ENCODE assay signal across 9 cellular contexts in genomic region chr21:43974791-43975468, GRCh38. TPM values are rescaled to one million over a fixed set of nuclear protein-coding genes. Genes with fewer than 3 reads are reported as not detected.
A peak's percentile ranks its signal among the peaks of the same experiment; 100 is the strongest.
DNase-seq lines count a peak whose midpoint lies in the region; ATAC-seq, FAIRE-seq and TF ChIP-seq lines count a peak whose summit lies in the region.
"Had no signal": no experiment of that assay in that cellular context is flagged by ENCODE, and none has a peak within 500 bp of the region (broad histone marks: within the 10 kb centered on the region; RNA-seq: fewer than 3 reads in every experiment).

No MANE protein-coding gene starts in this region.

- no peak for DNase-seq in T-helper 2 cell treated with Interferon-gamma antibody and Interleukin-4, amounts not matched to agents 5 μg/mL and 100 μg/mL, for 36 hours (ENCODE audit: low spot score)
- DNase-seq in T-helper 2 cell, result no peak
- peak; percentile 81 for DNase-seq in NCI-H1694 (lab: John Stamatoyannopoulos, UW)
- no peak for DNase-seq in endodermal cell
- DNase-seq in trophoblast cell, result no peak
- DNase-seq in frontal cortex (ENCODE audit: low spot score in 2 of 2), result no peak
- no peak for DNase-seq in esophagus squamous epithelium (lab: John Stamatoyannopoulos, UW)

- no peak for ATAC-seq in HG02678 (IDR thresholded peaks at IDR 0.05; ENCODE audit: unreplicated experiment)

- H3K27me3 ChIP-seq in endodermal cell (ENCODE audit: control insufficient read depth, insufficient read depth, low read length, poor library complexity, severe bottlenecking), result no peaks in the 10 kb centered on the region
- H3K27me3 ChIP-seq in trophoblast cell (ENCODE audit: insufficient read depth, low read length), result no peaks in the 10 kb centered on the region
- no peaks in the 10 kb centered on the region for H3K27me3 ChIP-seq in esophagus squamous epithelium

- peaks cover 10% of the 10 kb centered on the region for H3K4me1 Mint-ChIP-seq in T-helper 2 cell treated with Interferon-gamma antibody and Interleukin-4, amounts not matched to agents 5 μg/mL and 100 μg/mL, for 36 hours (ENCODE audit: low read depth)
- no peaks in the 10 kb centered on the region for H3K4me1 Mint-ChIP-seq in endodermal cell

- H2BK120ac ChIP-seq in trophoblast cell (ENCODE audit: insufficient read depth, low read length, poor library complexity), result no peak overlapping the region

- H2AFZ ChIP-seq in trophoblast cell (ENCODE audit: insufficient read depth, low read length, poor library complexity), result no peak overlapping the region

- H2AK5ac ChIP-seq in trophoblast cell (ENCODE audit: low read length), result no peak overlapping the region

- TF ChIP-seq CTCF in endodermal cell (conservative IDR thresholded peaks at IDR 0.05) (no peak), esophagus squamous epithelium (IDR thresholded peaks at IDR 0.05) (no peak)

- H2BK5ac ChIP-seq in trophoblast cell (ENCODE audit: low read depth, low read length, poor library complexity), result no peak overlapping the region

- 93 to 100% methylated on average over 4 to 16 of the region's 16 CpGs for WGBS in endodermal cell (ENCODE audit: insufficient coverage in 1 of 2, insufficient read length in 1 of 2), 2 experiments
- no CpG with 5 or more reads among the region's 16 CpGs for WGBS in trophoblast cell (ENCODE audit: extremely low coverage, insufficient coverage, insufficient read length)
- 70 to 77% methylated on average over 6 to 13 of the region's 16 CpGs for WGBS in esophagus squamous epithelium, 2 donors

- H3K9me3 Mint-ChIP-seq in T-helper 2 cell treated with Interferon-gamma antibody and Interleukin-4, amounts not matched to agents 5 μg/mL and 100 μg/mL, for 36 hours, result no peaks in the 10 kb centered on the region
- H3K9me3 Mint-ChIP-seq in endodermal cell, result no peaks in the 10 kb centered on the region
- H3K9me3 Mint-ChIP-seq: activated T-cell treated with anti-CD3 and anti-CD28 coated beads, Interleukin-2, amount 50 U/mL, for 4 hours had no signal

- H3K79me2 ChIP-seq in trophoblast cell (ENCODE audit: control insufficient read depth, insufficient read depth, low read length, poor library complexity), result no peaks in the 10 kb centered on the region

- no peak overlapping the region for H3K4me3 Mint-ChIP-seq in T-helper 2 cell treated with Interferon-gamma antibody and Interleukin-4, amounts not matched to agents 5 μg/mL and 100 μg/mL, for 36 hours
- H3K4me3 Mint-ChIP-seq in endodermal cell, result no peak overlapping the region
- H3K4me3 Mint-ChIP-seq: activated T-cell treated with anti-CD3 and anti-CD28 coated beads, Interleukin-2, amount 50 U/mL, for 4 hours had no signal

- no peaks in the 10 kb centered on the region for H3K79me1 ChIP-seq in trophoblast cell (ENCODE audit: low read length)

- H3K9me3 ChIP-seq in endodermal cell (ENCODE audit: control insufficient read depth, low read length) (no peaks in the 10 kb centered on the region), trophoblast cell (ENCODE audit: insufficient read depth, low read depth, low read length) (peaks cover 2% of the 10 kb centered on the region), esophagus squamous epithelium (no peaks in the 10 kb centered on the region)

- intact Hi-C loops in esophagus squamous epithelium (cut with DNase I), result no loop called here

- H3K36me3 Mint-ChIP-seq in T-helper 2 cell treated with Interferon-gamma antibody and Interleukin-4, amounts not matched to agents 5 μg/mL and 100 μg/mL, for 36 hours (ENCODE audit: low read depth), result peaks cover 34% of the 10 kb centered on the region
- peaks cover 47% of the 10 kb centered on the region for H3K36me3 Mint-ChIP-seq in endodermal cell (ENCODE audit: low read depth)

- no peak overlapping the region for H2BK12ac ChIP-seq in trophoblast cell (ENCODE audit: low read length)

- H3K4me3 ChIP-seq in endodermal cell (ENCODE audit: low read length) (no peak overlapping the region), trophoblast cell (ENCODE audit: low read depth, low read length) (peak overlapping the region; percentile 22), esophagus squamous epithelium (no peak overlapping the region)

- no peak for FAIRE-seq in frontal cortex (lab: Jason Lieb, UNC)

- H4K8ac ChIP-seq in trophoblast cell (ENCODE audit: low read depth, low read length), result no peak overlapping the region

- no peaks in the 10 kb centered on the region for H3K27me3 Mint-ChIP-seq in T-helper 2 cell treated with Interferon-gamma antibody and Interleukin-4, amounts not matched to agents 5 μg/mL and 100 μg/mL, for 36 hours (ENCODE audit: low read depth)
- H3K27me3 Mint-ChIP-seq in endodermal cell (ENCODE audit: insufficient read depth), result no peaks in the 10 kb centered on the region

- H4K12ac ChIP-seq in trophoblast cell (ENCODE audit: low read depth, low read length), result no peak overlapping the region

- H3K9ac ChIP-seq in endodermal cell (ENCODE audit: extremely low read depth, low read length, poor library complexity, severe bottlenecking) (no peak overlapping the region), trophoblast cell (ENCODE audit: low read length) (no peak overlapping the region)

- TF ChIP-seq POLR2A in esophagus squamous epithelium (IDR thresholded peaks at IDR 0.05), result no peak

- H3K27ac Mint-ChIP-seq in T-helper 2 cell treated with Interferon-gamma antibody and Interleukin-4, amounts not matched to agents 5 μg/mL and 100 μg/mL, for 36 hours, result peak overlapping the region; percentile 69
- H3K27ac Mint-ChIP-seq in endodermal cell, result peak overlapping the region; percentile 14

- H3K14ac ChIP-seq in trophoblast cell (ENCODE audit: low read length), result no peak overlapping the region

- H3K4me2 ChIP-seq in trophoblast cell (ENCODE audit: low read length), result no peak overlapping the region

- H3K4me1 ChIP-seq in endodermal cell (ENCODE audit: control insufficient read depth, insufficient read depth, low read length), result no peaks in the 10 kb centered on the region
- no peaks in the 10 kb centered on the region for H3K4me1 ChIP-seq in trophoblast cell (ENCODE audit: control insufficient read depth in 1 of 2, insufficient read depth in 2 of 2, low read length in 2 of 2)
- peaks cover 4 to 9% (median 6%) of the 10 kb centered on the region in 3 donors for H3K4me1 ChIP-seq in esophagus squamous epithelium

- H3K36me3 ChIP-seq in endodermal cell (ENCODE audit: control insufficient read depth, insufficient read depth, low read length) (peaks cover 27% of the 10 kb centered on the region), trophoblast cell (ENCODE audit: control insufficient read depth in 1 of 2, insufficient read depth in 2 of 2, low read length in 2 of 2) (no peaks in the 10 kb centered on the region), esophagus squamous epithelium (peaks cover 14 to 70% (median 17%) of the 10 kb centered on the region in 3 donors)

- H3K18ac ChIP-seq in trophoblast cell (ENCODE audit: low read length), result no peak overlapping the region

- H3K4ac ChIP-seq in trophoblast cell (ENCODE audit: low read depth, low read length), result no peak overlapping the region

- H3K27ac ChIP-seq in endodermal cell (ENCODE audit: low read depth, low read length), result no peak overlapping the region
- no peak overlapping the region for H3K27ac ChIP-seq in trophoblast cell (ENCODE audit: low read depth, low read length)
- no peak overlapping the region for H3K27ac ChIP-seq in esophagus squamous epithelium

- peak overlapping the region; percentile 52 for H3K23ac ChIP-seq in trophoblast cell (ENCODE audit: low read length)

- no peak overlapping the region for H4K91ac ChIP-seq in trophoblast cell (ENCODE audit: low read depth, low read length)

RNA-seq across cellular contexts. Expression of gene TRAPPC10, which starts 37.2 kb away (rescaled TPM):
- total RNA-seq in endodermal cell (10 to 100 TPM; 36.8 to 40.1 TPM), frontal cortex (15.1 TPM), esophagus squamous epithelium (10 to 100 TPM; 16.8 to 26.6 (median 20.7) TPM)
- 18.6 TPM for polyA plus RNA-seq in endodermal cell (2013, experiment 1 of 2)
- polyA plus RNA-seq in endodermal cell (2013, experiment 2 of 2), result 18.9 TPM
- 19.1 and 20.0 TPM in 2 replicates for polyA plus RNA-seq in trophoblast cell (2013)
